8 cellular contexts compared by ENCODE assay signal in genomic region chr10:3887404-3887803, GRCh38.
DNase-seq lines count a peak whose midpoint lies in the region; ATAC-seq, FAIRE-seq and TF ChIP-seq lines count a peak whose summit lies in the region.

No MANE protein-coding gene starts in this region.

- ATAC-seq in activated T-cell treated with anti-CD3 and anti-CD28 coated beads, Interleukin-2, amount 50 U/mL, for 4 hours: no peak
- no peak for ATAC-seq in left lung

- peak overlapping the region; percentile 82 for H3K27ac Mint-ChIP-seq in activated CD4-positive, alpha-beta T cell treated with anti-CD3 and anti-CD28 coated beads, Interleukin-2, amount 10 ng/mL, durations not matched to agents 7 days and 5 days

- 88 to 95% methylated on average over 7 of the region's 7 CpGs for WGBS in thyroid gland, 2 donors

- H3K4me3 ChIP-seq in left lung (no peak overlapping the region), thyroid gland (replicated peaks in 1 of 3) (no peak overlapping the region)

- POLR2A ChIA-PET in activated CD4-positive, alpha-beta T cell treated with anti-CD3 and anti-CD28 coated beads, Interleukin-2, amount 10 ng/mL, durations not matched to agents 7 days and 5 days (lab: Charles Lee): no interaction called here

- peaks cover 20% of the 10 kb centered on the region for H3K4me1 Mint-ChIP-seq in activated CD4-positive, alpha-beta T cell treated with anti-CD3 and anti-CD28 coated beads, Interleukin-2, amount 10 ng/mL, durations not matched to agents 7 days and 5 days
- H3K4me1 Mint-ChIP-seq in activated T-cell treated with anti-CD3 and anti-CD28 coated beads, Interleukin-2, amount 50 U/mL, for 4 hours (ENCODE audit: low read depth): peaks cover 39% of the 10 kb centered on the region

- H3K4me3 Mint-ChIP-seq in activated CD4-positive, alpha-beta T cell treated with anti-CD3 and anti-CD28 coated beads, Interleukin-2, amount 10 ng/mL, durations not matched to agents 7 days and 5 days: no peak overlapping the region
- peak overlapping the region; percentile 73 for H3K4me3 Mint-ChIP-seq in activated T-cell treated with anti-CD3 and anti-CD28 coated beads, Interleukin-2, amount 50 U/mL, for 4 hours

- FAIRE-seq in GM19239 (lab: Jason Lieb, UNC) (no peak), H54 (lab: Jason Lieb, UNC) (no peak), D721Med (lab: Jason Lieb, UNC) (no peak)

- H3K27me3 Mint-ChIP-seq in activated CD4-positive, alpha-beta T cell treated with anti-CD3 and anti-CD28 coated beads, Interleukin-2, amount 10 ng/mL, durations not matched to agents 7 days and 5 days: no peaks in the 10 kb centered on the region
- H3K27me3 Mint-ChIP-seq in activated T-cell treated with anti-CD3 and anti-CD28 coated beads, Interleukin-2, amount 50 U/mL, for 4 hours (ENCODE audit: low read depth): no peaks in the 10 kb centered on the region

- H3K9me3 ChIP-seq in left lung (no peaks in the 10 kb centered on the region), thyroid gland (no peaks in the 10 kb centered on the region)

- intact Hi-C loops in left lung (cut with DNase I): no loop called here
- intact Hi-C loops in thyroid gland (cut with DNase I): no loop called here

- H3K36me3 ChIP-seq in left lung: no peaks in the 10 kb centered on the region
- H3K36me3 ChIP-seq in thyroid gland: no peaks in the 10 kb centered on the region

- TF ChIP-seq CTCF in left lung (IDR thresholded peaks at IDR 0.05) (no peak), thyroid gland (IDR thresholded peaks at IDR 0.05) (no peak), D721Med (IDR thresholded peaks at IDR 0.05; ENCODE audit: insufficient read depth, missing control alignments) (no peak)

- H3K27me3 ChIP-seq in left lung (no peaks in the 10 kb centered on the region), thyroid gland (no peaks in the 10 kb centered on the region)

- H3K36me3 Mint-ChIP-seq in activated CD4-positive, alpha-beta T cell treated with anti-CD3 and anti-CD28 coated beads, Interleukin-2, amount 10 ng/mL, durations not matched to agents 7 days and 5 days (ENCODE audit: low read depth): peaks cover 4% of the 10 kb centered on the region
- H3K36me3 Mint-ChIP-seq in activated T-cell treated with anti-CD3 and anti-CD28 coated beads, Interleukin-2, amount 50 U/mL, for 4 hours (ENCODE audit: insufficient read depth): no peaks in the 10 kb centered on the region

- H3K4me1 ChIP-seq in left lung (peaks cover 11 to 22% of the 10 kb centered on the region in 2 donors), thyroid gland (peaks cover 7 to 31% of the 10 kb centered on the region in 2 donors)

- H3K9me3 Mint-ChIP-seq in activated CD4-positive, alpha-beta T cell treated with anti-CD3 and anti-CD28 coated beads, Interleukin-2, amount 10 ng/mL, durations not matched to agents 7 days and 5 days: peaks cover 13% of the 10 kb centered on the region
- H3K9me3 Mint-ChIP-seq in activated T-cell treated with anti-CD3 and anti-CD28 coated beads, Interleukin-2, amount 50 U/mL, for 4 hours: no peaks in the 10 kb centered on the region

- no peak for TF ChIP-seq POLR2A in thyroid gland (IDR thresholded peaks at IDR 0.05)
- TF ChIP-seq POLR2A in H54 (IDR thresholded peaks at IDR 0.05; ENCODE audit: low read depth, low read length): no peak

- CTCF ChIA-PET in activated CD4-positive, alpha-beta T cell treated with anti-CD3 and anti-CD28 coated beads, Interleukin-2, amount 10 ng/mL, durations not matched to agents 7 days and 5 days (lab: Charles Lee): interaction anchor here (1.1 to 4.6 kb wide), 3 partner anchors 8 to 45 kb away, joined by 3 to 25 read pairs (median 23); no protein-coding TSS in a partner anchor

- DNase-seq in activated CD4-positive, alpha-beta T cell treated with anti-CD3 and anti-CD28 coated beads, Interleukin-2, amount 10 ng/mL, durations not matched to agents 7 days and 5 days: no peak
- no peak for DNase-seq in activated CD4-positive, alpha-beta T cell treated with anti-CD3 and anti-CD28 coated beads for 1 hour
- no peak for DNase-seq in activated T-cell treated with anti-CD3 and anti-CD28 coated beads, Interleukin-2, amount 50 U/mL, for 4 hours
- DNase-seq in left lung (no peak), thyroid gland (no peak), GM19239 (ENCODE audit: insufficient read length, low spot score) (no peak), H54 (ENCODE audit: insufficient read length, low spot score) (no peak), D721Med (ENCODE audit: insufficient read length, low spot score) (no peak)

- peak overlapping the region; percentile 51 to 80 for H3K27ac ChIP-seq in left lung
- peak overlapping the region; percentile 20 to 78 (median 66) for H3K27ac ChIP-seq in thyroid gland
